In the genomic region with DNA sequence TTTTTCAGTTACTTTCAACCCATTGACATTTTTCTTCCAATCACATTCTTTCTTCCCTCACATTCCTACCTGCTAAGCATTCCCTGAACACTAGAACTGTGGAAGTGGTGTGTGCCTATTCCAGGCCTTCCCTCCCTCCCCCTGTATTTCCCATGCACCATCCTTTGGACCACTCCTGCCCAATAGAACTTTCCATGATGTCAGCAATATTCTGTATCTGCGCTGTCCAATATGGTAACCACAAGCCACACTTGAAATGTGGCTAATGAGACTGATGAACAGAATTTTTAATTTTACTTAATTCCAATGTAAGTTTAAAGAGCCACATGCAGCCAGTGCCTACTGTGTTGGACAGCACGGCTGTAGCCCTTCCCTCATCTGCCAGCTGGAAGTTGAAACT, we compare ENCODE assay signal across 23 cellular contexts.
"Had no signal": no experiment of that assay in that cellular context is flagged by ENCODE, and none has a peak within 500 bp of the region (broad histone marks: within the 10 kb centered on the region; RNA-seq: fewer than 3 reads in every experiment).

No MANE protein-coding gene starts in this region.

- ATAC-seq: foreskin keratinocyte, gastroesophageal sphincter, heart left ventricle, left cardiac atrium, left lung, left ventricle myocardium superior, lower lobe of right lung, mucosa of descending colon had no signal

- H3K79me2 ChIP-seq: hepatocyte had no signal

- H3K36me3 ChIP-seq: esophagus muscularis mucosa, gastroesophageal sphincter, heart left ventricle, left lung, lower lobe of right lung had no signal

- H3K27me3 ChIP-seq: esophagus muscularis mucosa, foreskin keratinocyte, gastroesophageal sphincter, heart left ventricle, hepatocyte, left lung had no signal

- H3K4me2 ChIP-seq: hepatocyte had no signal

- H3K27ac Mint-ChIP-seq: mesothelial cell of epicardium had no signal

- H3K4me1 ChIP-seq: esophagus muscularis mucosa, foreskin keratinocyte, gastroesophageal sphincter, left lung, lower lobe of right lung had no signal

- FAIRE-seq: colon, endothelial cell of umbilical vein, frontal cortex, islet of Langerhans, keratinocyte had no signal

- H3K27ac ChIP-seq: coronary artery, dorsolateral prefrontal cortex, esophagus muscularis mucosa, foreskin keratinocyte, gastroesophageal sphincter, heart left ventricle, hepatocyte, left lung, lower lobe of right lung had no signal

- H3K4me3 ChIP-seq: coronary artery, dorsolateral prefrontal cortex, esophagus muscularis mucosa, gastroesophageal sphincter, heart left ventricle, hepatocyte, left lung, lower lobe of right lung, mucosa of descending colon had no signal

- H3K4me3 Mint-ChIP-seq: mesothelial cell of epicardium had no signal

- DNase-seq: dermis blood vessel endothelial cell; effector CD4-positive, alpha-beta T cell; effector memory CD4-positive, alpha-beta T cell; foreskin keratinocyte; heart left ventricle; hypothalamus; left cardiac atrium; left lung; left ventricle myocardium superior; lower lobe of right lung; mesenchymal stem cell; mucosa of descending colon had no signal

- H3K9me3 ChIP-seq: left lung, lower lobe of right lung, mucosa of descending colon had no signal

- H2AFZ ChIP-seq: hepatocyte had no signal
